14 cellular contexts compared by ENCODE assay signal in genomic region chr9:76561887-76562286, GRCh38.
DNase-seq lines count a peak whose midpoint lies in the region; ATAC-seq and TF ChIP-seq lines count a peak whose summit lies in the region.
"Had no signal": no experiment of that assay in that cellular context is flagged by ENCODE, and none has a peak within 500 bp of the region (broad histone marks: within the 10 kb centered on the region; RNA-seq: fewer than 3 reads in every experiment).

No MANE protein-coding gene starts in this region.

- no peaks in the 10 kb centered on the region for H3K27me3 ChIP-seq in vagina

- H3K9me3 ChIP-seq in vagina, result no peaks in the 10 kb centered on the region

- peaks cover 23% of the 10 kb centered on the region for H3K4me1 Mint-ChIP-seq in activated T-helper 2 cell treated with anti-CD3 and anti-CD28 coated beads, Interferon-gamma antibody, Interleukin-2, Interleukin-4, amounts not matched to agents 10 μg/mL and 5 μg/mL and 100 μg/mL, durations not matched to agents 14 hours and 24 hours and 36 hours (ENCODE audit: low read depth)
- H3K4me1 Mint-ChIP-seq in stimulated activated naive B cell treated with anti-CD40 and anti-IgM and Interleukin-4, amounts not matched to agents 10 μg/mL and 1 μg/mL and 100 μg/mL, for 72 hours, result peaks cover 37 to 82% of the 10 kb centered on the region in 2 donors
- H3K4me1 Mint-ChIP-seq in activated naive CD4-positive, alpha-beta T cell treated with anti-CD3 and anti-CD28 coated beads for 36 hours (ENCODE audit: low read depth), result peaks cover 16% of the 10 kb centered on the region

- CTCF ChIA-PET in activated naive CD4-positive, alpha-beta T cell treated with anti-CD3 and anti-CD28 coated beads for 36 hours (lab: Charles Lee), result interaction anchor here (1.4 kb wide), 1 partner anchor 30 kb away, joined by 4 read pairs; no protein-coding TSS in a partner anchor

- no peak overlapping the region for H3K27ac ChIP-seq in vagina
- H3K27ac ChIP-seq: PC-9 had no signal

- H3K4me3 ChIP-seq in lower leg skin (ENCODE audit: low read depth, poor library complexity, severe bottlenecking), result no peak overlapping the region
- H3K4me3 ChIP-seq in vagina, result no peak overlapping the region
- H3K4me3 ChIP-seq: PC-9 had no signal

- H3K4me3 Mint-ChIP-seq in activated T-helper 2 cell treated with anti-CD3 and anti-CD28 coated beads, Interferon-gamma antibody, Interleukin-2, Interleukin-4, amounts not matched to agents 10 μg/mL and 5 μg/mL and 100 μg/mL, durations not matched to agents 14 hours and 24 hours and 36 hours (ENCODE audit: low read depth), result no peak overlapping the region
- peak overlapping the region; percentile 52 to 61 for H3K4me3 Mint-ChIP-seq in stimulated activated naive B cell treated with anti-CD40 and anti-IgM and Interleukin-4, amounts not matched to agents 10 μg/mL and 1 μg/mL and 100 μg/mL, for 72 hours
- no peak overlapping the region for H3K4me3 Mint-ChIP-seq in activated naive CD4-positive, alpha-beta T cell treated with anti-CD3 and anti-CD28 coated beads for 36 hours
- H3K4me3 Mint-ChIP-seq: T-helper 2 cell treated with Interferon-gamma antibody and Interleukin-4, amounts not matched to agents 5 μg/mL and 100 μg/mL, for 36 hours had no signal

- peak overlapping the region; percentile 36 for H3K27ac Mint-ChIP-seq in activated T-helper 2 cell treated with anti-CD3 and anti-CD28 coated beads, Interferon-gamma antibody, Interleukin-2, Interleukin-4, amounts not matched to agents 10 μg/mL and 5 μg/mL and 100 μg/mL, durations not matched to agents 14 hours and 24 hours and 36 hours
- H3K27ac Mint-ChIP-seq in stimulated activated naive B cell treated with anti-CD40 and anti-IgM and Interleukin-4, amounts not matched to agents 10 μg/mL and 1 μg/mL and 100 μg/mL, for 72 hours, result peak overlapping the region; percentile 84
- no peak overlapping the region for H3K27ac Mint-ChIP-seq in activated naive CD4-positive, alpha-beta T cell treated with anti-CD3 and anti-CD28 coated beads for 36 hours
- H3K27ac Mint-ChIP-seq: T-helper 2 cell treated with Interferon-gamma antibody and Interleukin-4, amounts not matched to agents 5 μg/mL and 100 μg/mL, for 36 hours had no signal

- H3K36me3 ChIP-seq in vagina, result no peaks in the 10 kb centered on the region

- H3K9me3 Mint-ChIP-seq in activated T-helper 2 cell treated with anti-CD3 and anti-CD28 coated beads, Interferon-gamma antibody, Interleukin-2, Interleukin-4, amounts not matched to agents 10 μg/mL and 5 μg/mL and 100 μg/mL, durations not matched to agents 14 hours and 24 hours and 36 hours, result no peaks in the 10 kb centered on the region
- H3K9me3 Mint-ChIP-seq in stimulated activated naive B cell treated with anti-CD40 and anti-IgM and Interleukin-4, amounts not matched to agents 10 μg/mL and 1 μg/mL and 100 μg/mL, for 72 hours, result peaks cover 4 to 6% of the 10 kb centered on the region in 2 donors
- no peaks in the 10 kb centered on the region for H3K9me3 Mint-ChIP-seq in activated naive CD4-positive, alpha-beta T cell treated with anti-CD3 and anti-CD28 coated beads for 36 hours

- no peaks in the 10 kb centered on the region for H3K4me1 ChIP-seq in vagina

- TF ChIP-seq CTCF in lower leg skin (IDR thresholded peaks at IDR 0.05) (no peak), vagina (IDR thresholded peaks at IDR 0.05) (no peak)

- intact Hi-C loops in activated T-helper 2 cell treated with anti-CD3 and anti-CD28 coated beads, Interferon-gamma antibody, Interleukin-2, Interleukin-4, amounts not matched to agents 10 μg/mL and 5 μg/mL and 100 μg/mL, durations not matched to agents 14 hours and 24 hours and 36 hours (cut with micrococcal nuclease), result loop anchor here (1.0 to 10.0 kb wide), 6 partner anchors 14 to 1163 kb away; no protein-coding TSS in a partner anchor
- intact Hi-C loops in activated naive CD4-positive, alpha-beta T cell treated with anti-CD3 and anti-CD28 coated beads for 36 hours (cut with micrococcal nuclease), result loop anchor here (1.0 to 5.0 kb wide), 4 partner anchors 14 to 123 kb away; partner anchors contain the start of gene GCNT1
- intact Hi-C loops in lower leg skin (cut with DNase I; ENCODE audit: low total_unique reads), result no loop called here
- intact Hi-C loops in vagina (cut with DNase I), result no loop called here

- H3K27me3 Mint-ChIP-seq in activated T-helper 2 cell treated with anti-CD3 and anti-CD28 coated beads, Interferon-gamma antibody, Interleukin-2, Interleukin-4, amounts not matched to agents 10 μg/mL and 5 μg/mL and 100 μg/mL, durations not matched to agents 14 hours and 24 hours and 36 hours (ENCODE audit: low read depth), result peaks cover 4% of the 10 kb centered on the region
- H3K27me3 Mint-ChIP-seq in stimulated activated naive B cell treated with anti-CD40 and anti-IgM and Interleukin-4, amounts not matched to agents 10 μg/mL and 1 μg/mL and 100 μg/mL, for 72 hours, result no peaks in the 10 kb centered on the region
- H3K27me3 Mint-ChIP-seq in activated naive CD4-positive, alpha-beta T cell treated with anti-CD3 and anti-CD28 coated beads for 36 hours (ENCODE audit: low read depth), result peaks cover 16% of the 10 kb centered on the region

- no peaks in the 10 kb centered on the region for H3K36me3 Mint-ChIP-seq in activated T-helper 2 cell treated with anti-CD3 and anti-CD28 coated beads, Interferon-gamma antibody, Interleukin-2, Interleukin-4, amounts not matched to agents 10 μg/mL and 5 μg/mL and 100 μg/mL, durations not matched to agents 14 hours and 24 hours and 36 hours (ENCODE audit: low read depth)
- peaks cover 11 to 16% of the 10 kb centered on the region in 2 donors for H3K36me3 Mint-ChIP-seq in stimulated activated naive B cell treated with anti-CD40 and anti-IgM and Interleukin-4, amounts not matched to agents 10 μg/mL and 1 μg/mL and 100 μg/mL, for 72 hours
- H3K36me3 Mint-ChIP-seq in activated naive CD4-positive, alpha-beta T cell treated with anti-CD3 and anti-CD28 coated beads for 36 hours (ENCODE audit: low read depth), result no peaks in the 10 kb centered on the region

- ATAC-seq in GM21367 (IDR thresholded peaks at IDR 0.05; ENCODE audit: unreplicated experiment) (peak; percentile 15), HG03039 (IDR thresholded peaks at IDR 0.05; ENCODE audit: unreplicated experiment) (peak; percentile 13)
- ATAC-seq in stimulated activated naive B cell treated with anti-CD40 and anti-IgM and Interleukin-4, amounts not matched to agents 10 μg/mL and 1 μg/mL and 100 μg/mL, for 72 hours (replicated peaks), result peak; percentile 70 to 81
- ATAC-seq: HCT116, HepG2 had no signal

- TF ChIP-seq POLR2A in lower leg skin (IDR thresholded peaks at IDR 0.05), result no peak
- no peak for TF ChIP-seq POLR2A in vagina (IDR thresholded peaks at IDR 0.05)

- no peak for DNase-seq in activated T-helper 2 cell treated with anti-CD3 and anti-CD28 coated beads, Interferon-gamma antibody, Interleukin-2, Interleukin-4, amounts not matched to agents 10 μg/mL and 5 μg/mL and 100 μg/mL, durations not matched to agents 14 hours and 24 hours and 36 hours (ENCODE audit: low spot score)
- DNase-seq in stimulated activated naive B cell treated with anti-CD40 and anti-IgM and Interleukin-4, amounts not matched to agents 10 μg/mL and 1 μg/mL and 100 μg/mL, for 72 hours, result no peak
- DNase-seq in HuH-7.5 (ENCODE audit: low spot score), result no peak
- DNase-seq in activated naive CD4-positive, alpha-beta T cell treated with anti-CD3 and anti-CD28 coated beads for 36 hours, result no peak
- DNase-seq in lower leg skin (ENCODE audit: low spot score in 2 of 2), result no peak
- no peak for DNase-seq in vagina (ENCODE audit: extremely low spot score in 2 of 2)
- DNase-seq: NCI-H2081 treated with DMSO at 0.1 percent for 48 hours; stimulated activated CD8-positive, alpha-beta memory T cell treated with anti-CD3 and anti-CD28 coated beads, Interleukin-4, amount 100 ng/mL, for 48 hours had no signal

- 80 to 85% methylated on average over 1 of the region's 1 CpG for WGBS in lower leg skin, 2 donors

Comparison
In these comparisons a context has a peak if more than half of its experiments do, and no peak if none do; other contexts are left out.
1. ATAC-seq: peak in every context shown above with its lines; median percentile 76 in stimulated activated naive B cell treated with anti-CD40 and anti-IgM and Interleukin-4, amounts not matched to agents 10 μg/mL and 1 μg/mL and 100 μg/mL, for 72 hours; 15 in GM21367; 13 in HG03039.
2. H3K4me3 Mint-ChIP-seq: peak in stimulated activated naive B cell treated with anti-CD40 and anti-IgM and Interleukin-4, amounts not matched to agents 10 μg/mL and 1 μg/mL and 100 μg/mL, for 72 hours (2 of 2); none in activated T-helper 2 cell treated with anti-CD3 and anti-CD28 coated beads, Interferon-gamma antibody, Interleukin-2, Interleukin-4, amounts not matched to agents 10 μg/mL and 5 μg/mL and 100 μg/mL, durations not matched to agents 14 hours and 24 hours and 36 hours (single experiment) and activated naive CD4-positive, alpha-beta T cell treated with anti-CD3 and anti-CD28 coated beads for 36 hours (single experiment).
3. intact Hi-C loops: an anchor here in activated T-helper 2 cell treated with anti-CD3 and anti-CD28 coated beads, Interferon-gamma antibody, Interleukin-2, Interleukin-4, amounts not matched to agents 10 μg/mL and 5 μg/mL and 100 μg/mL, durations not matched to agents 14 hours and 24 hours and 36 hours (1.0 to 10.0 kb wide) and activated naive CD4-positive, alpha-beta T cell treated with anti-CD3 and anti-CD28 coated beads for 36 hours (1.0 to 5.0 kb wide); none called in lower leg skin and vagina.